In the genomic region with DNA sequence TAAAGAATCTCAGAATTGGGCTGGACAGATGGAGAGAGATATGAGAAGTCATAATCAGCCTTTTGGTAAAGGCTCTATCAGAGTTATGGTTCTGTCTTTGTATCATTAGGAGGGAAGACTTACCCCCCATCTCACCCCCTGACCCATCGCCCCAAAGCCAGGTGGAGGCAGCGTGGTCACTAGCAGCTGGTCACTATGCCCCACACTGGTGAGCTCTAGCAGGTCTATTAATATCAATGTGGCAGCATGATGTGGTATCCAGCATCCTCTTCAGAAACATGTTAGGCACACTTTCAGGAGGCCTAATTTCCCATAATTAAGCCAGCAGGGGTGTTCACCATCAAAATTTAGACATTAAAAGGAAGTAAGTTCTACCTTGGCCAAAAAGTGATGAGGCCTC, we compare ENCODE assay signal across 18 cellular contexts.
"Had no signal": no experiment of that assay in that cellular context is flagged by ENCODE, and none has a peak within 500 bp of the region (broad histone marks: within the 10 kb centered on the region; RNA-seq: fewer than 3 reads in every experiment).

No MANE protein-coding gene starts in this region.

- H3K36me3 ChIP-seq: colonic mucosa, left lung, neutrophil, ovary, right lobe of liver, spleen, tibial nerve had no signal

- H3K9me3 ChIP-seq: colonic mucosa, neutrophil, ovary, right lobe of liver had no signal

- H3K4me3 ChIP-seq: colonic mucosa, left lung, ovary, right lobe of liver, spleen, tibial nerve had no signal

- H3K27me3 ChIP-seq: colonic mucosa, foreskin keratinocyte, left lung, neutrophil, ovary, right lobe of liver, spleen, tibial nerve had no signal

- ATAC-seq: foreskin keratinocyte; left lung; naive thymus-derived CD4-positive, alpha-beta T cell; right lobe of liver; stimulated activated memory B cell treated with anti-CD40 and anti-IgM and Interleukin-4, amounts not matched to agents 10 μg/mL and 1 μg/mL and 100 μg/mL, for 72 hours had no signal

- DNase-seq: caudate nucleus; colonic mucosa; dermis blood vessel endothelial cell; foreskin keratinocyte; head of caudate nucleus; hypothalamus; left lung; naive thymus-derived CD4-positive, alpha-beta T cell; nephron progenitor cell; ovary; right lobe of liver; spleen; stimulated activated CD4-positive, alpha-beta T cell treated with anti-CD3 and anti-CD28 coated beads, Interleukin-15, amount 100 ng/mL, for 24 hours; stimulated activated CD4-positive, alpha-beta T cell treated with anti-CD3 and anti-CD28 coated beads, Interleukin-1b, Interleukin-23, amount 100 ng/mL, for 48 hours; stimulated activated CD4-positive, alpha-beta T cell treated with anti-CD3 and anti-CD28 coated beads, Interleukin-4, amount 100 ng/mL, for 24 hours had no signal

- H3K27ac ChIP-seq: colonic mucosa, foreskin keratinocyte, left lung, neutrophil, ovary, right lobe of liver, spleen, tibial nerve had no signal

- H3K4me1 ChIP-seq: colonic mucosa, foreskin keratinocyte, left lung, right lobe of liver, spleen, tibial nerve had no signal
